Comparison of ENCODE assay signal across 36 cellular contexts in the genomic region with DNA sequence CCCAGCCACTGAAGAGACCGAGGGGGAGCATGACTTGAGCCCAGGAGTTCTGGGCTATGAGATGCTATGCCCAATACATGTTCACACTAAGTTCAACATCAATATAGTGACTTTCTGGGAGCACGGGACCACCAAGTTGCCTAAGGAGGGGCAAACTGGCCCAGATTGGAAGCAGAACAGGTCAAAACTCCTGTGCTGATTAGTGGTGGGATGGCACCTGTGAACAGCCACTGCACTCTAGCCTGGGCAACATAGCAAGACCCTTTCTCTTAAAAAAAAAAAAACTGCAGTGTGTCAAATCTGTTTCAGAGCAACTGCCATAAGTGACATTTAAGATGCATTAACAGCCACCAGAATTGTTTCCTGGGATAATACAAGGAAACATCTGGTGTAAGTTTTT. TPM values are rescaled to one million over a fixed set of nuclear protein-coding genes. Genes with fewer than 3 reads are reported as not detected.
"Had no signal": no experiment of that assay in that cellular context is flagged by ENCODE, and none has a peak within 500 bp of the region (broad histone marks: within the 10 kb centered on the region; RNA-seq: fewer than 3 reads in every experiment).

No MANE protein-coding gene starts in this region.

- ATAC-seq: activated CD4-positive, alpha-beta T cell treated with anti-CD3 and anti-CD28 coated beads for 36 hours; activated CD4-positive, CD25-positive, alpha-beta regulatory T cell treated with anti-CD3 and anti-CD28 coated beads, Interleukin-2, amount 50 U/mL, for 24 hours; activated CD8-positive, alpha-beta memory T cell treated with anti-CD3 and anti-CD28 coated beads, Interleukin-2, amount 10 ng/mL, durations not matched to agents 7 days and 5 days; activated CD8-positive, alpha-beta T cell treated with anti-CD3 and anti-CD28 coated beads, Interleukin-2, amount 10 ng/mL, durations not matched to agents 7 days and 5 days; activated naive CD4-positive, alpha-beta T cell treated with anti-CD3 and anti-CD28 coated beads, Interleukin-2, amount 50 U/mL, for 72 hours; activated T-helper 17 cell treated with anti-CD3 and anti-CD28 coated beads, Interleukin-2, amount 50 U/mL, for 72 hours; body of pancreas had no signal

- H3K4me3 Mint-ChIP-seq: activated CD4-positive, alpha-beta memory T cell treated with anti-CD3 and anti-CD28 coated beads, Interleukin-2, amount 10 ng/mL, durations not matched to agents 7 days and 5 days; activated CD4-positive, alpha-beta T cell treated with anti-CD3 and anti-CD28 coated beads for 36 hours; activated CD4-positive, alpha-beta T cell treated with anti-CD3 and anti-CD28 coated beads, Interleukin-2, amount 10 ng/mL, durations not matched to agents 7 days and 5 days; activated CD8-positive, alpha-beta memory T cell treated with anti-CD3 and anti-CD28 coated beads, Interleukin-2, amount 10 ng/mL, durations not matched to agents 7 days and 5 days; activated CD8-positive, alpha-beta T cell treated with anti-CD3 and anti-CD28 coated beads, Interleukin-2, amount 10 ng/mL, durations not matched to agents 7 days and 5 days; activated naive CD8-positive, alpha-beta T cell treated with anti-CD3 and anti-CD28 coated beads for 36 hours; activated T-cell treated with anti-CD3 and anti-CD28 coated beads, Interleukin-2, amount 50 U/mL, for 24 hours; activated T-helper 17 cell treated with anti-CD3 and anti-CD28 coated beads, Interleukin-2, amount 50 U/mL, for 72 hours; T-helper 1 cell treated with Interleukin-12 subunit alpha and Interleukin-12 subunit beta and Interleukin-4 antibody, amounts not matched to agents 30 μg/mL and 1 μg/mL, for 36 hours; T-helper 2 cell treated with Interferon-gamma antibody and Interleukin-4, amounts not matched to agents 5 μg/mL and 100 μg/mL, for 36 hours had no signal

- H3K9me3 Mint-ChIP-seq: activated CD4-positive, alpha-beta memory T cell treated with anti-CD3 and anti-CD28 coated beads, Interleukin-2, amount 10 ng/mL, durations not matched to agents 7 days and 5 days; activated CD4-positive, alpha-beta T cell treated with anti-CD3 and anti-CD28 coated beads, Interleukin-2, amount 10 ng/mL, durations not matched to agents 7 days and 5 days; activated naive CD4-positive, alpha-beta T cell treated with anti-CD3 and anti-CD28 coated beads, Interleukin-2, amount 50 U/mL, for 72 hours; activated naive CD8-positive, alpha-beta T cell treated with anti-CD3 and anti-CD28 coated beads for 36 hours; activated T-cell treated with anti-CD3 and anti-CD28 coated beads, Interleukin-2, amount 50 U/mL, for 24 hours; activated T-helper 17 cell treated with anti-CD3 and anti-CD28 coated beads, Interleukin-2, amount 50 U/mL, for 72 hours; T-helper 1 cell treated with Interleukin-12 subunit alpha and Interleukin-12 subunit beta and Interleukin-4 antibody, amounts not matched to agents 30 μg/mL and 1 μg/mL, for 36 hours; T-helper 2 cell treated with Interferon-gamma antibody and Interleukin-4, amounts not matched to agents 5 μg/mL and 100 μg/mL, for 36 hours had no signal

- DNase-seq: activated CD4-positive, alpha-beta memory T cell treated with anti-CD3 and anti-CD28 coated beads, Interleukin-2, amount 10 ng/mL, durations not matched to agents 7 days and 5 days; activated CD4-positive, alpha-beta T cell treated with anti-CD3 and anti-CD28 coated beads for 1 hour; activated CD4-positive, alpha-beta T cell treated with anti-CD3 and anti-CD28 coated beads for 36 hours; activated CD4-positive, alpha-beta T cell treated with anti-CD3 and anti-CD28 coated beads for 48 hours; activated CD4-positive, alpha-beta T cell treated with anti-CD3 and anti-CD28 coated beads, Interleukin-2, amount 10 ng/mL, durations not matched to agents 7 days and 5 days; activated CD4-positive, alpha-beta T cell treated with anti-CD3 and anti-CD28 coated beads, Interleukin-2, amount 50 U/mL, for 48 hours; activated CD4-positive, CD25-positive, alpha-beta regulatory T cell; activated CD8-positive, alpha-beta memory T cell treated with anti-CD3 and anti-CD28 coated beads for 24 hours; activated CD8-positive, alpha-beta memory T cell treated with anti-CD3 and anti-CD28 coated beads, Interleukin-2, amount 10 ng/mL, durations not matched to agents 7 days and 5 days; activated CD8-positive, alpha-beta memory T cell treated with anti-CD3 and anti-CD28 coated beads, Interleukin-2, amount 50 U/mL, for 48 hours; activated CD8-positive, alpha-beta T cell treated with anti-CD3 and anti-CD28 coated beads, Interleukin-2, amount 10 ng/mL, durations not matched to agents 7 days and 5 days; activated effector memory CD4-positive, alpha-beta T cell treated with anti-CD3 and anti-CD28 coated beads, Interleukin-2, amount 50 U/mL, for 16 hours; activated gamma-delta T cell treated with Interleukin-2 at 50 U/mL for 16 hours; activated naive CD4-positive, alpha-beta T cell; activated naive CD4-positive, alpha-beta T cell treated with anti-CD3 and anti-CD28 coated beads, Interleukin-2, amount 50 U/mL, for 16 hours; activated naive CD8-positive, alpha-beta T cell treated with anti-CD3 and anti-CD28 coated beads for 36 hours; activated T-cell treated with anti-CD3 and anti-CD28 coated beads, Interleukin-2, amount 50 U/mL, for 24 hours; activated T-cell treated with anti-CD3 and anti-CD28 coated beads, Interleukin-2, amount 50 U/mL, for 48 hours; amniotic stem cell; aorta; body of pancreas; brain microvascular endothelial cell; central memory CD4-positive, alpha-beta T cell; T-helper 1 cell; T-helper 2 cell; T-helper 9 cell had no signal

- H3K4me3 ChIP-seq: adrenal gland, body of pancreas, breast epithelium had no signal

- H3K9me3 ChIP-seq: adrenal gland, body of pancreas, breast epithelium had no signal

- H3K36me3 ChIP-seq: adrenal gland, brain microvascular endothelial cell, breast epithelium had no signal

- H3K27me3 ChIP-seq: adrenal gland, body of pancreas, breast epithelium had no signal

- FAIRE-seq: astrocyte, TTC549 had no signal

- H3K36me3 Mint-ChIP-seq: activated naive CD4-positive, alpha-beta T cell treated with anti-CD3 and anti-CD28 coated beads, Interleukin-2, amount 50 U/mL, for 72 hours; activated naive CD8-positive, alpha-beta T cell treated with anti-CD3 and anti-CD28 coated beads for 36 hours had no signal

- H3K27ac ChIP-seq: adrenal gland, body of pancreas, brain microvascular endothelial cell, VCaP had no signal

- H3K27ac Mint-ChIP-seq: activated CD4-positive, alpha-beta memory T cell treated with anti-CD3 and anti-CD28 coated beads, Interleukin-2, amount 10 ng/mL, durations not matched to agents 7 days and 5 days; activated CD4-positive, alpha-beta T cell treated with anti-CD3 and anti-CD28 coated beads for 36 hours; activated CD4-positive, alpha-beta T cell treated with anti-CD3 and anti-CD28 coated beads, Interleukin-2, amount 10 ng/mL, durations not matched to agents 7 days and 5 days; activated CD8-positive, alpha-beta memory T cell treated with anti-CD3 and anti-CD28 coated beads, Interleukin-2, amount 10 ng/mL, durations not matched to agents 7 days and 5 days; activated CD8-positive, alpha-beta T cell treated with anti-CD3 and anti-CD28 coated beads, Interleukin-2, amount 10 ng/mL, durations not matched to agents 7 days and 5 days; activated naive CD4-positive, alpha-beta T cell treated with anti-CD3 and anti-CD28 coated beads, Interleukin-2, amount 50 U/mL, for 72 hours; activated naive CD8-positive, alpha-beta T cell treated with anti-CD3 and anti-CD28 coated beads for 36 hours; activated T-cell treated with anti-CD3 and anti-CD28 coated beads, Interleukin-2, amount 50 U/mL, for 24 hours; activated T-helper 17 cell treated with anti-CD3 and anti-CD28 coated beads, Interleukin-2, amount 50 U/mL, for 72 hours; T-helper 1 cell treated with Interleukin-12 subunit alpha and Interleukin-12 subunit beta and Interleukin-4 antibody, amounts not matched to agents 30 μg/mL and 1 μg/mL, for 36 hours; T-helper 2 cell treated with Interferon-gamma antibody and Interleukin-4, amounts not matched to agents 5 μg/mL and 100 μg/mL, for 36 hours had no signal

RNA-seq across cellular contexts. Expression of a gene that starts 9.8 kb away (rescaled TPM):
- total RNA-seq: activated CD8-positive, alpha-beta T cell treated with anti-CD3 and anti-CD28 coated beads, Interleukin-2, amount 10 ng/mL, durations not matched to agents 7 days and 5 days had no signal
